Comparison of ENCODE assay signal across 2 cellular contexts in genomic region chr20:62170536-62170935, GRCh38.
TF ChIP-seq lines count a peak whose summit lies in the region.

No MANE protein-coding gene starts in this region.

TF ChIP-seq in HepG2, 621 proteins besides CTCF, POLR2A, EP300 and RAD21:
- no peak for TF ChIP-seq ZSCAN21 (CRISPR knock-in tag; IDR thresholded peaks at IDR 0.05; ENCODE audit: borderline replicate concordance)
- 0 out of 2 replicates have a peak, but pooled peaks have one; percentile 6 for TF ChIP-seq POLR2G (IDR thresholded peaks at IDR 0.05; ENCODE audit: low read depth, low read length)
- no peak for TF ChIP-seq UBTF (CRISPR knock-in tag; IDR thresholded peaks at IDR 0.05)
- no peak for TF ChIP-seq ZNF572 (CRISPR knock-in tag; IDR thresholded peaks at IDR 0.05)

TF ChIP-seq in SK-N-SH, 30 proteins besides CTCF, POLR2A, EP300 and RAD21:
- TF ChIP-seq MAX (IDR thresholded peaks at IDR 0.05; ENCODE audit: low read depth) (no peak), NFIC (IDR thresholded peaks at IDR 0.05; ENCODE audit: borderline replicate concordance) (no peak), TAF1 (IDR thresholded peaks at IDR 0.05; ENCODE audit: borderline replicate concordance, low read depth, low read length) (no peak), SMC3 (IDR thresholded peaks at IDR 0.05; ENCODE audit: low read depth, low read length) (no peak), REST (IDR thresholded peaks at IDR 0.05; ENCODE audit: low read depth, low read length) (no peak)
